ENCODE assay signal across 1 cellular context in genomic region chr16:18956658-18957241, GRCh38.
TF ChIP-seq lines count a peak whose summit lies in the region.

No MANE protein-coding gene starts in this region.

TF ChIP-seq in HepG2, 621 proteins besides CTCF, POLR2A, EP300 and RAD21:
- TF ChIP-seq ZNF83 (CRISPR knock-in tag; IDR thresholded peaks at IDR 0.05; ENCODE audit: borderline replicate concordance) (0 out of 2 replicates have a peak, but pooled peaks have one; percentile 13), ZFP36L1 (CRISPR knock-in tag; IDR thresholded peaks at IDR 0.05) (0 out of 2 replicates have a peak, but pooled peaks have one; percentile 52), ZSCAN21 (CRISPR knock-in tag; IDR thresholded peaks at IDR 0.05; ENCODE audit: borderline replicate concordance) (0 out of 2 replicates have a peak, but pooled peaks have one; percentile 10), HBP1 (CRISPR knock-in tag; IDR thresholded peaks at IDR 0.05; ENCODE audit: low read depth) (0 out of 2 replicates have a peak, but pooled peaks have one; percentile 44), TGIF2 (CRISPR knock-in tag; IDR thresholded peaks at IDR 0.05) (0 out of 2 replicates have a peak, but pooled peaks have one; percentile 34), ADNP (CRISPR knock-in tag; IDR thresholded peaks at IDR 0.05) (0 out of 2 replicates have a peak, but pooled peaks have one; percentile 0), ZNF121 (CRISPR knock-in tag; IDR thresholded peaks at IDR 0.05) (peak; percentile 59), PHF8 (CRISPR knock-in tag; IDR thresholded peaks at IDR 0.05) (0 out of 2 replicates have a peak, but pooled peaks have one; percentile 26), ZBTB49 (CRISPR knock-in tag; IDR thresholded peaks at IDR 0.05; ENCODE audit: borderline replicate concordance) (peak; percentile 3; the same call in 1 of the 2 replicates), ZNF446 (CRISPR knock-in tag; IDR thresholded peaks at IDR 0.05) (0 out of 2 replicates have a peak, but pooled peaks have one; percentile 11), ZNF724P (CRISPR knock-in tag; IDR thresholded peaks at IDR 0.05; ENCODE audit: borderline replicate concordance) (0 out of 2 replicates have a peak, but pooled peaks have one; percentile 1), ZNF777 (CRISPR knock-in tag; IDR thresholded peaks at IDR 0.05) (0 out of 2 replicates have a peak, but pooled peaks have one; percentile 2), SALL1 (CRISPR knock-in tag; IDR thresholded peaks at IDR 0.05) (peak; percentile 15; the same call in 1 of the 2 replicates), ZNF501 (CRISPR knock-in tag; IDR thresholded peaks at IDR 0.05) (peak; percentile 64; the same call in 1 of the 2 replicates), TFDP2 (CRISPR knock-in tag; IDR thresholded peaks at IDR 0.05) (0 out of 2 replicates have a peak, but pooled peaks have one; percentile 6), ZNF770 (CRISPR knock-in tag; IDR thresholded peaks at IDR 0.05) (peak; percentile 91), CENPBD1 (CRISPR knock-in tag; IDR thresholded peaks at IDR 0.05; ENCODE audit: borderline replicate concordance, low read depth) (peak; percentile 41; the same call in 1 of the 2 replicates), ZBTB7B (CRISPR knock-in tag; IDR thresholded peaks at IDR 0.05) (0 out of 2 replicates have a peak, but pooled peaks have one; percentile 1)
TF ChIP-seq in HepG2: peak in this region for 18; not testable (repeated sequence) for 603.
